In the genomic region with DNA sequence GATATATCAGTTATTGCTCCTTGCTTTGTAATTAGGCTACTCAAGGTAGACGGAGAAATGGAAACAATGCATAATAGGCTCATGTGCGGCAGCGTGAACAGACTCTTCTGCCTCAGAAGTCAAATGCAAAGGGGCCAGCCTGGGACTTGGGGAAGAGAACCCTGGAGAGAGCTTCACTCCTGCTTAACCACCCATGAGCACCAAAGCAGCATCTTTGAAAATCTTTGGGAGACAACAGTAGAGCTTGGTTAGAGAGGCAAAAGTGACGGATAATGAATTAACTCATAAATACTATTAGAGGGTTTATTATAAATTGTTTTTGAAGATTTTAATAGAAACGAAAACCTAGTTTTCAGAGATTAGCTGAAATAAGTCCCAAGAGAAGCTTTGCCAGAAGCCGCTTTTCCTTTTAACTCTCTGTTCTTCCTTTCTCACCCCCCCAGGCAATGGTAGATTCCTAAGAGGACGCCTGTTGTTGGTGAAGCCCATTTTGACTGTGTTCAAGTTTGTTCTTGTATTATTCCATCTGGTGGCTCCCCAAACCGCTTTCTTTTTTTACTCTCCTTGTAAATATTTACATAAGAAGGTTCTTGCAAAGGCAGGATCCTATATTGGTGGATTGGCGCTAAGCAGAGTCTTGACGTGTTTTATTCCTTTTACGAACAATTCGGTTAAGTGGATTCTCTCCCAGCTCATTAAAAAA, we compare ENCODE assay signal across 13 cellular contexts.
DNase-seq lines count a peak whose midpoint lies in the region; ATAC-seq and TF ChIP-seq lines count a peak whose summit lies in the region.
"Had no signal": no experiment of that assay in that cellular context is flagged by ENCODE, and none has a peak within 500 bp of the region (broad histone marks: within the 10 kb centered on the region; RNA-seq: fewer than 3 reads in every experiment).

No MANE protein-coding gene starts in this region.

- H3K4me1 ChIP-seq in esophagus squamous epithelium (peaks cover 8 to 56% (median 9%) of the 10 kb centered on the region in 3 donors), testis (peaks cover 20% of the 10 kb centered on the region)

- H3K27ac ChIP-seq in esophagus squamous epithelium: peak overlapping the region; percentile 50 to 77 (median 63)
- peak overlapping the region in 1 of 2 donors; percentile 77 for H3K27ac ChIP-seq in testis

- H3K9me3 ChIP-seq in esophagus squamous epithelium (no peaks in the 10 kb centered on the region), testis (no peaks in the 10 kb centered on the region)

- TF ChIP-seq CTCF in esophagus squamous epithelium (IDR thresholded peaks at IDR 0.05) (no peak), testis (IDR thresholded peaks at IDR 0.05) (no peak)

- H3K27me3 ChIP-seq in esophagus squamous epithelium (no peaks in the 10 kb centered on the region), testis (no peaks in the 10 kb centered on the region)

- H3K36me3 ChIP-seq in esophagus squamous epithelium (no peaks in the 10 kb centered on the region), testis (ENCODE audit: low read depth, missing control alignments) (no peaks in the 10 kb centered on the region)

- no peak for ATAC-seq in GM21825 (IDR thresholded peaks at IDR 0.05; ENCODE audit: unreplicated experiment)
- ATAC-seq: Panc1 had no signal

- TF ChIP-seq POLR2A in esophagus squamous epithelium (IDR thresholded peaks at IDR 0.05): no peak
- no peak for TF ChIP-seq POLR2A in testis (IDR thresholded peaks at IDR 0.05)

- H3K4me3 ChIP-seq in esophagus squamous epithelium: peak overlapping the region in 3 of 4 donors; percentile 4 to 34 (median 12)
- no peak overlapping the region for H3K4me3 ChIP-seq in testis

- intact Hi-C loops in esophagus squamous epithelium (cut with DNase I) (no loop called here), testis (cut with DNase I; ENCODE audit: low total_unique reads) (loop anchor here (10.0 kb wide), 1 partner anchor 169 kb away; no protein-coding TSS in a partner anchor)

- 29 to 33% methylated on average over 12 of the region's 12 CpGs for WGBS in esophagus squamous epithelium, 2 donors
- WGBS in testis, 2 donors: 38 to 44% methylated on average over 12 of the region's 12 CpGs

- DNase-seq in NCI-H1417 (lab: John Stamatoyannopoulos, UW) (peak in 2 of 3 experiments; percentile 50 to 74), NCI-H1417 treated with DMSO at 0.1 percent for 48 hours (lab: John Stamatoyannopoulos, UW) (no peak), NCI-H69 (lab: John Stamatoyannopoulos, UW) (peak; percentile 64), esophagus squamous epithelium (lab: John Stamatoyannopoulos, UW) (no peak), testis (peak; percentile 37), NCI-H1694 (lab: John Stamatoyannopoulos, UW) (no peak), HT-29 (ENCODE audit: low spot score) (no peak)
- DNase-seq: 8988T; activated naive CD8-positive, alpha-beta T cell treated with anti-CD3 and anti-CD28 coated beads, Interleukin-2, amount 50 U/mL, for 24 hours; posterior cingulate gyrus; stimulated activated CD4-positive, alpha-beta T cell treated with anti-CD3 and anti-CD28 coated beads, Interleukin-4, amount 100 ng/mL, for 24 hours had no signal

Comparison
In these comparisons a context has a peak if more than half of its experiments do, and no peak if none do; other contexts are left out.
1. DNase-seq: peak in NCI-H1417 (2 of 3), NCI-H69 (single experiment) and testis (single experiment); none in NCI-H1417 treated with DMSO at 0.1 percent for 48 hours (single experiment), esophagus squamous epithelium (single experiment), NCI-H1694 (single experiment) and HT-29 (single experiment).
2. H3K4me3 ChIP-seq: peak in esophagus squamous epithelium (3 of 4); none in testis (0 of 2).